ENCODE assay signal across 8 cellular contexts in the genomic region with DNA sequence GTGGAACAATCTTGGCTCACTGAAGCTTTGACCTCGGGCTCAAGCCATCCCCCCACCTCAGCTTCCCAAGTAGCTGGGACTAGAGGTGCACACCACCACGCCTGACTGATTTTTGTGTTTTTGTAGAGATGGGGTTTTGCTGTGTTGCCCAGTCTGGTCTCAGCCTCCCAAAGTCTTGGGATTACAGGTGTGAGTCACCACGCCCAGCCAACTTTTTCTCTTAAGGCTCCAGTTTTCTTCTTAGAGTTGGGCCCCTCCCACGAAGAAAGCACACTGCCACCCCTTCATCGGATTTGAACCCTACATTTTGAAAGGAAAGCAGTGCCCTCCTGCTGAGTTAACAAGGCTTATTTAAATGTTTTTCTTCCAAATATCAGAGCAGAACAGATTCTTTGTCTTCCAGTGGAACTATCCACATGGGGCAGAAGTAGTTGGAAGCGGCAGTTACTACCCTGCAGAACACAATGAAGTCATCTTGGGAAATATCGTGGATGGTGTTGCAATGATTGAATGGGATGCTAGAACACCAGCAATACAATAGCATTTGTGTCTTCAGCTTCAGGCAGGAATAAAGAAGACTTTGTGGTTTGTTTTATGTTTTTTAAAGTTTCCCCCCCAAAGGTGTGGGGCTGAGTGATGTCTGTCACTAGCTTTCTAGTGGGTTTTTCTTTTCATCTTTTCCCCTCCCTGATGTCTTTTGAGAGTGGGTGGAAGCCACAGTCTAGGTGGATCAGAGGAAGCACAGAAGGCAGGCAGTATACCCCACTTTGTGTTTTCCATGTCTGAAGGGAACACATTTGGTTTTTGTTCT. TPM values are rescaled to one million over a fixed set of nuclear protein-coding genes. Genes with fewer than 3 reads are reported as not detected.
DNase-seq lines count a peak whose midpoint lies in the region; ATAC-seq and TF ChIP-seq lines count a peak whose summit lies in the region.

No MANE protein-coding gene starts in this region.

- H3K4me3 ChIP-seq in A673 (ENCODE audit: low read depth, low read length, poor library complexity, severe bottlenecking), result no peak overlapping the region
- H3K4me3 ChIP-seq in astrocyte of the spinal cord (ENCODE audit: low read depth, low read length), result no peak overlapping the region

- DNase-seq in A673 (ENCODE audit: low spot score), result peak; percentile 74
- DNase-seq in MV-4-11 (lab: John Stamatoyannopoulos, UW), result peak; percentile 72
- DNase-seq in astrocyte of the spinal cord (ENCODE audit: low read depth, low spot score), result peak; percentile 68
- DNase-seq in memory B cell (ENCODE audit: low spot score in 2 of 2), result no peak
- no peak for DNase-seq in AG08395 (ENCODE audit: low spot score)
- no peak for DNase-seq in NCI-H187 (lab: John Stamatoyannopoulos, UW)

- peaks cover 69% of the 10 kb centered on the region for H3K4me1 ChIP-seq in A673 (ENCODE audit: insufficient read depth, low read length, poor library complexity, severe bottlenecking)

- peak overlapping the region; percentile 66 for H3K27ac ChIP-seq in A673 (ENCODE audit: low read depth, low read length, poor library complexity, severe bottlenecking)

- H3K27ac Mint-ChIP-seq in memory B cell, result peak overlapping the region; percentile 79

- H3K9me3 ChIP-seq in A673 (ENCODE audit: low read depth, low read length, poor library complexity, severe bottlenecking), result no peaks in the 10 kb centered on the region

- POLR2A ChIA-PET in A673 (lab: Charles Lee; ENCODE audit: low non-redundant PET), result interaction anchor here (0.7 kb wide), 1 partner anchor 37 kb away, joined by 4 read pairs; no protein-coding TSS in a partner anchor

- H3K4me3 Mint-ChIP-seq in memory B cell, result no peak overlapping the region

- no peak for TF ChIP-seq CTCF in A673 (conservative IDR thresholded peaks at IDR 0.05; ENCODE audit: low read depth, low read length)
- no peak for TF ChIP-seq CTCF in astrocyte of the spinal cord (IDR thresholded peaks at IDR 0.05; ENCODE audit: low read depth, low read length)

- peaks cover 35% of the 10 kb centered on the region for H3K4me1 Mint-ChIP-seq in memory B cell

- intact Hi-C loops in A673 (cut with micrococcal nuclease; ENCODE audit: unreplicated experiment), result no loop called here

- no peaks in the 10 kb centered on the region for H3K27me3 Mint-ChIP-seq in memory B cell

- CTCF ChIA-PET in A673 (lab: Charles Lee), result no interaction called here

- BruUV-seq in A673 (replicated peaks; lab: Mats Ljungman, UMichigan), result no TSS peak

- peaks cover 13% of the 10 kb centered on the region for H3K36me3 Mint-ChIP-seq in memory B cell

- H3K36me3 ChIP-seq in A673 (ENCODE audit: insufficient read depth, low read length, poor library complexity, severe bottlenecking), result no peaks in the 10 kb centered on the region

- no peaks in the 10 kb centered on the region for H3K9me3 Mint-ChIP-seq in memory B cell

- in situ Hi-C loops in astrocyte of the spinal cord (cut with HindIII; ENCODE audit: low sequenced_read_pairs), result no loop called here

- ATAC-seq in memory B cell (ENCODE audit: low read depth) (no peak), HG02870 (IDR thresholded peaks at IDR 0.05; ENCODE audit: unreplicated experiment) (no peak), HG03521 (IDR thresholded peaks at IDR 0.05; ENCODE audit: unreplicated experiment) (no peak)

- no peaks in the 10 kb centered on the region for H3K27me3 ChIP-seq in A673 (replicated peaks; ENCODE audit: insufficient read depth, low read depth, low read length, poor library complexity)

RNA-seq across cellular contexts. Expression of a gene that starts 8.9 kb away (rescaled TPM):
- 370 and 397 TPM in 2 replicates for total RNA-seq in A673 (2021)

RNA-seq across cellular contexts. Expression of a gene that starts 37.4 kb away (rescaled TPM):
- 316 and 338 TPM in 2 replicates for total RNA-seq in A673 (2021)

RNA-seq across cellular contexts. Expression of a gene that starts 38.6 kb away (rescaled TPM):
- total RNA-seq in A673 (2021), result 1.5 and 3.5 TPM in 2 replicates

Comparison
In these comparisons a context has a peak if more than half of its experiments do, and no peak if none do; other contexts are left out.
1. DNase-seq: peak in A673 (single experiment), MV-4-11 (single experiment) and astrocyte of the spinal cord (single experiment); none in memory B cell (0 of 2), AG08395 (single experiment) and NCI-H187 (0 of 2).